ENCODE assay signal across 28 cellular contexts in the genomic region with DNA sequence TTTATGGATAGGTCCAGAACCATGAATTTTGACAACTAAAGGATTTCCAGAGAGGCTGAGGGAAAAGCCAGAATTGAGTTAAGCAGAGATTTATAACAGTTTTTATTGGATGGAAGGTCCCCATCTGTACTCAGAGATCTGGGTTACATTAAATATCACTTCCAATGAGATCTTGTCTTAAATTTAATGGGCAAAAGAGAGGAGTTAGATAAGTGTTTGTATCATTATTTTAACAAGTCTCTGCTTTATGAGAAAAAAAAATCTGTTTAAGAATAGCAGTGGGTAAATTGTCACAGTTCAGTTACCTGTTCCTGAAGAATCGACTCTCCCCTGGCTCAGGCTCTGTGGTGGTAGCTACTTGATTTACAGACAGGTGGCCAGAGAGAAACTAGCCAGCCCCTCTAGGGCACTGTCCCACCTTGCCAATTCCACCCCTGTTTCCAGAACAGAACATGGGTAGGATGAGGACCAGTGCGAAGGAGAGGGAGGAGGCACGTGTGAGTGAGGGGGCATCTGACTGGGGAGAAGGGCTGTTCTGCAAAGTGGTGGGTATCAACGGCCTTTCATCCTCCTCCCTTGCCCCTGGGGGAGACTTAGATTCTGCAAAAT. TPM values are rescaled to one million over a fixed set of nuclear protein-coding genes. Genes with fewer than 3 reads are reported as not detected.
"Had no signal": no experiment of that assay in that cellular context is flagged by ENCODE, and none has a peak within 500 bp of the region (broad histone marks: within the 10 kb centered on the region; RNA-seq: fewer than 3 reads in every experiment).

No MANE protein-coding gene starts in this region.

- H3K4me1 ChIP-seq: colonic mucosa, esophagus squamous epithelium, gastrocnemius medialis, heart right ventricle, left lung, lower lobe of right lung had no signal

- H3K27me3 ChIP-seq: colonic mucosa had no signal

- DNase-seq: colonic mucosa; cortex of kidney; effector CD8-positive, alpha-beta T cell; effector memory CD8-positive, alpha-beta T cell; endodermal cell; erythroblast; esophagus squamous epithelium; foreskin fibroblast; foreskin melanocyte; gastrocnemius medialis; glutamatergic neuron; head of caudate nucleus; heart right ventricle; hippocampal formation; left cardiac atrium; left ventricle myocardium superior; lower lobe of right lung; mesenchymal stem cell; mucosa of descending colon had no signal

- H3K9me3 ChIP-seq: colonic mucosa, esophagus squamous epithelium, gastrocnemius medialis, heart right ventricle, left lung, lower lobe of right lung, mucosa of descending colon had no signal

- H3K27ac ChIP-seq: colonic mucosa, epithelial cell of prostate, esophagus squamous epithelium, gastrocnemius medialis, heart right ventricle, left lung, lower lobe of right lung had no signal

- H3K36me3 ChIP-seq: colonic mucosa, esophagus squamous epithelium, gastrocnemius medialis, heart right ventricle, left lung, lower lobe of right lung had no signal

- ATAC-seq: effector memory CD8-positive, alpha-beta T cell; esophagus mucosa; gastrocnemius medialis; left cardiac atrium; left lung; left ventricle myocardium superior; lower lobe of right lung; mucosa of descending colon had no signal

- H3K4me3 ChIP-seq: colonic mucosa, esophagus squamous epithelium, gastrocnemius medialis, heart right ventricle, left lung, lower lobe of right lung, mucosa of descending colon had no signal

RNA-seq across cellular contexts. Expression of a gene that starts 22.1 kb away (rescaled TPM):
- total RNA-seq: colonic mucosa, dermis microvascular lymphatic vessel endothelial cell, esophagus squamous epithelium, gastrocnemius medialis, glomerular endothelial cell, kidney epithelial cell, left cardiac atrium, left lung, left ventricle myocardium superior, lower lobe of right lung, lung microvascular endothelial cell, mesenteric fat pad, mucosa of descending colon had no signal
- polyA plus RNA-seq: heart right ventricle, keratinocyte had no signal
